ENCODE assay signal across 20 cellular contexts in genomic region chr3:67077656-67078055, GRCh38.
DNase-seq lines count a peak whose midpoint lies in the region; ATAC-seq and TF ChIP-seq lines count a peak whose summit lies in the region.
"Had no signal": no experiment of that assay in that cellular context is flagged by ENCODE, and none has a peak within 500 bp of the region (broad histone marks: within the 10 kb centered on the region; RNA-seq: fewer than 3 reads in every experiment).

No MANE protein-coding gene starts in this region.

- no peak overlapping the region for H3K27ac ChIP-seq in dorsolateral prefrontal cortex
- H3K27ac ChIP-seq: testis had no signal

- H3K27me3 Mint-ChIP-seq in stimulated activated naive CD8-positive, alpha-beta T cell treated with anti-CD3 and anti-CD28 coated beads, Interleukin-15, amount 100 ng/mL, for 72 hours = no peaks in the 10 kb centered on the region
- H3K27me3 Mint-ChIP-seq: activated CD4-positive, alpha-beta T cell treated with anti-CD3 and anti-CD28 coated beads, Interleukin-2, amount 10 ng/mL, durations not matched to agents 7 days and 5 days; activated naive CD8-positive, alpha-beta T cell treated with anti-CD3 and anti-CD28 coated beads, Interleukin-2, amount 10 ng/mL, durations not matched to agents 7 days and 5 days had no signal

- H3K27me3 ChIP-seq in dorsolateral prefrontal cortex = peaks cover 0 to 5% (median 0%) of the 10 kb centered on the region in 45 donors
- H3K27me3 ChIP-seq: testis had no signal

- ATAC-seq in activated naive CD4-positive, alpha-beta T cell treated with anti-CD3 and anti-CD28 coated beads, Interleukin-2, amount 50 U/mL, for 72 hours = peak; percentile 82 to 87
- peak; percentile 67 for ATAC-seq in stimulated activated naive CD8-positive, alpha-beta T cell treated with anti-CD3 and anti-CD28 coated beads, Interleukin-15, amount 100 ng/mL, for 72 hours
- ATAC-seq in GM19328 (IDR thresholded peaks at IDR 0.05; ENCODE audit: unreplicated experiment) = no peak
- ATAC-seq: K562 had no signal

- peak overlapping the region in 1 of 2 donors; percentile 63 for H3K4me3 Mint-ChIP-seq in stimulated activated naive CD8-positive, alpha-beta T cell treated with anti-CD3 and anti-CD28 coated beads, Interleukin-15, amount 100 ng/mL, for 72 hours
- H3K4me3 Mint-ChIP-seq: activated CD4-positive, alpha-beta T cell treated with anti-CD3 and anti-CD28 coated beads, Interleukin-2, amount 10 ng/mL, durations not matched to agents 7 days and 5 days; activated naive CD8-positive, alpha-beta T cell treated with anti-CD3 and anti-CD28 coated beads, Interleukin-2, amount 10 ng/mL, durations not matched to agents 7 days and 5 days; HFFc6; immature natural killer cell had no signal

- DNase-seq in activated naive CD4-positive, alpha-beta T cell treated with anti-CD3 and anti-CD28 coated beads, Interleukin-2, amount 50 U/mL, for 72 hours (ENCODE audit: low spot score in 2 of 2) = no peak
- DNase-seq in activated naive CD4-positive, alpha-beta T cell treated with Interleukin-2 at 50 U/mL for 16 hours = no peak
- DNase-seq in MV-4-11 (lab: John Stamatoyannopoulos, UW) (peak; percentile 44), fibroblast of gingiva (ENCODE audit: low read depth) (peak; percentile 59), dorsolateral prefrontal cortex (no peak)
- peak in 1 of 2 donors; percentile 12 for DNase-seq in stimulated activated naive CD8-positive, alpha-beta T cell treated with anti-CD3 and anti-CD28 coated beads, Interleukin-15, amount 100 ng/mL, for 72 hours
- no peak for DNase-seq in stimulated activated CD4-positive, alpha-beta T cell treated with anti-CD3 and anti-CD28 coated beads, Interleukin-12 subunit alpha, Interleukin-12 subunit beta, amount 100 ng/mL, for 4 hours
- DNase-seq: activated CD4-positive, alpha-beta T cell treated with anti-CD3 and anti-CD28 coated beads, Interleukin-2, amount 10 ng/mL, durations not matched to agents 7 days and 5 days; activated naive CD8-positive, alpha-beta T cell treated with anti-CD3 and anti-CD28 coated beads, Interleukin-2, amount 10 ng/mL, durations not matched to agents 7 days and 5 days; AML-193; caudate nucleus; DMS79; HFFc6; immature natural killer cell; NCI-H1105; nucleus accumbens; Right ventricle myocardium superior; testis had no signal

- H3K9me3 Mint-ChIP-seq in activated naive CD4-positive, alpha-beta T cell treated with anti-CD3 and anti-CD28 coated beads, Interleukin-2, amount 50 U/mL, for 72 hours = peaks cover 10 to 23% of the 10 kb centered on the region in 2 donors
- H3K9me3 Mint-ChIP-seq in stimulated activated naive CD8-positive, alpha-beta T cell treated with anti-CD3 and anti-CD28 coated beads, Interleukin-15, amount 100 ng/mL, for 72 hours = peaks cover 14% of the 10 kb centered on the region in 2 donors
- H3K9me3 Mint-ChIP-seq: HFFc6 had no signal

- H3K27ac Mint-ChIP-seq in activated naive CD4-positive, alpha-beta T cell treated with anti-CD3 and anti-CD28 coated beads, Interleukin-2, amount 50 U/mL, for 72 hours = peak overlapping the region in 1 of 2 donors; percentile 1
- peak overlapping the region; percentile 14 to 89 for H3K27ac Mint-ChIP-seq in stimulated activated naive CD8-positive, alpha-beta T cell treated with anti-CD3 and anti-CD28 coated beads, Interleukin-15, amount 100 ng/mL, for 72 hours
- H3K27ac Mint-ChIP-seq: activated CD4-positive, alpha-beta T cell treated with anti-CD3 and anti-CD28 coated beads, Interleukin-2, amount 10 ng/mL, durations not matched to agents 7 days and 5 days; activated naive CD8-positive, alpha-beta T cell treated with anti-CD3 and anti-CD28 coated beads, Interleukin-2, amount 10 ng/mL, durations not matched to agents 7 days and 5 days; HFFc6; immature natural killer cell had no signal

- peaks cover 39% of the 10 kb centered on the region for H3K4me1 Mint-ChIP-seq in stimulated activated naive CD8-positive, alpha-beta T cell treated with anti-CD3 and anti-CD28 coated beads, Interleukin-15, amount 100 ng/mL, for 72 hours

- TF ChIP-seq CTCF in dorsolateral prefrontal cortex (IDR thresholded peaks at IDR 0.05 in 54 of 56, conservative IDR thresholded peaks at IDR 0.05 in 2 of 56; ENCODE audit: low read depth in 1 of 56, partially characterized antibody in 56 of 56) = no peak

- H3K36me3 Mint-ChIP-seq in activated naive CD4-positive, alpha-beta T cell treated with anti-CD3 and anti-CD28 coated beads, Interleukin-2, amount 50 U/mL, for 72 hours = peaks cover 16 to 40% of the 10 kb centered on the region in 2 donors

- intact Hi-C loops in dorsolateral prefrontal cortex (cut with DNase I) = no loop called here

- H3K4me3 ChIP-seq in dorsolateral prefrontal cortex = no peak overlapping the region
- H3K4me3 ChIP-seq: K562, testis had no signal

Comparison
In these comparisons a context has a peak if more than half of its experiments do, and no peak if none do; other contexts are left out.
1. DNase-seq: peak in MV-4-11 (single experiment) and fibroblast of gingiva (single experiment); none in activated naive CD4-positive, alpha-beta T cell treated with anti-CD3 and anti-CD28 coated beads, Interleukin-2, amount 50 U/mL, for 72 hours (0 of 2), activated naive CD4-positive, alpha-beta T cell treated with Interleukin-2 at 50 U/mL for 16 hours (single experiment), dorsolateral prefrontal cortex (0 of 10) and stimulated activated CD4-positive, alpha-beta T cell treated with anti-CD3 and anti-CD28 coated beads, Interleukin-12 subunit alpha, Interleukin-12 subunit beta, amount 100 ng/mL, for 4 hours (single experiment).